Comparison of ENCODE assay signal across 22 cellular contexts in the genomic region with DNA sequence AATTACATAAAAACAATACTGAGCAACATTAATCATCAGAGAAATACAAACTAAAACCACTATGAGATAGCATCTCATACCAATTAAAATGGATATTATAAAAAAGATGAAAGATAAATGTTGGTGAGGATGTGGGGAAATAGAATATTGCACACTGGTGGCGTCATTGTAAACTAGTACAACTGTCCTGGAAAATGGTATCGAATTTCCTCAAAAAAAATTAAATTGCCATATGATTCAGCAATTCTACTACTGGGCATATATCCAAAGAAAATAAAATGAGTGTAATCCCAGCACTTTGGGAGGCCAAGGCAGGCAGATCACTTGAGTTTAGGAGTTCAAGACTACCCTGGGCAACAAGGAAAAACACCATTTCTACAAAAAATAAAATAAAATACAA.
DNase-seq lines count a peak whose midpoint lies in the region; ATAC-seq and TF ChIP-seq lines count a peak whose summit lies in the region.
"Had no signal": no experiment of that assay in that cellular context is flagged by ENCODE, and none has a peak within 500 bp of the region (broad histone marks: within the 10 kb centered on the region; RNA-seq: fewer than 3 reads in every experiment).

No MANE protein-coding gene starts in this region.

- DNase-seq in EL (peak; percentile 1), LHCN-M2 (ENCODE audit: low read depth) (peak; percentile 1), choroid plexus epithelial cell (ENCODE audit: low read depth) (peak; percentile 10), mesenchymal stem cell (no peak), transverse colon (no peak), CD1c-positive myeloid dendritic cell (ENCODE audit: extremely low spot score) (no peak)
- no peak for DNase-seq in CD4-positive, alpha-beta T cell
- DNase-seq: BE2C; Caco-2; CD4-positive, CD25-positive, alpha-beta regulatory T cell; DMS 273 treated with DMSO at 0.1 percent for 48 hours; DMS79 treated with DMSO at 0.1 percent for 48 hours; Karpas-422; MM.1S; NCI-H1048; NCI-H1417 treated with DMSO at 0.1 percent for 48 hours; NCI-H187; NCI-H748 treated with DMSO at 0.1 percent for 48 hours; NK-92 treated with Interleukin-12 subunit alpha and Interleukin-12 subunit beta, amount 100 ng/mL, for 24 hours had no signal

- 83% methylated on average over 1 of the region's 2 CpGs for WGBS in mesenchymal stem cell
- WGBS in transverse colon (ENCODE audit: low coverage in 1 of 2), 2 donors = 61 to 93% methylated on average over 2 of the region's 2 CpGs

- H3K27ac ChIP-seq in mesenchymal stem cell (ENCODE audit: low read length, poor library complexity, severe bottlenecking) = no peak overlapping the region
- H3K27ac ChIP-seq in CD4-positive, alpha-beta T cell (ENCODE audit: low read depth, low read length) = no peak overlapping the region
- H3K27ac ChIP-seq in transverse colon = no peak overlapping the region
- H3K27ac ChIP-seq: A549 had no signal

- H3K4me1 ChIP-seq in mesenchymal stem cell (ENCODE audit: control insufficient read depth, insufficient read depth, low read depth, low read length) = no peaks in the 10 kb centered on the region
- no peaks in the 10 kb centered on the region for H3K4me1 ChIP-seq in transverse colon
- H3K4me1 ChIP-seq: A549, BE2C, Caco-2 had no signal

- H3K18ac ChIP-seq in mesenchymal stem cell (ENCODE audit: low read depth in 1 of 2, low read length in 2 of 2) = no peak overlapping the region

- H3K9me3 ChIP-seq in mesenchymal stem cell (ENCODE audit: control insufficient read depth, low read length) (peaks cover 7% of the 10 kb centered on the region), transverse colon (no peaks in the 10 kb centered on the region)
- no peaks in the 10 kb centered on the region for H3K9me3 ChIP-seq in CD4-positive, alpha-beta T cell (ENCODE audit: control insufficient read depth, low read length)
- H3K9me3 ChIP-seq: A549, BE2C, Caco-2 had no signal

- no peak overlapping the region for H3K14ac ChIP-seq in mesenchymal stem cell (ENCODE audit: low read length in 2 of 2)

- intact Hi-C loops in CD4-positive, alpha-beta T cell (cut with DNase I, micrococcal nuclease) = no loop called here
- intact Hi-C loops in transverse colon (cut with DNase I; ENCODE audit: low total_unique reads) = no loop called here

- H3K4me3 ChIP-seq in choroid plexus epithelial cell (ENCODE audit: low read depth, low read length) (no peak overlapping the region), mesenchymal stem cell (ENCODE audit: insufficient read depth in 1 of 2, low read depth in 1 of 2, low read length in 2 of 2) (no peak overlapping the region), transverse colon (no peak overlapping the region)
- H3K4me3 ChIP-seq: A549 had no signal

- H3K27me3 Mint-ChIP-seq in CD4-positive, alpha-beta T cell = no peaks in the 10 kb centered on the region
- H3K27me3 Mint-ChIP-seq: CD4-positive, CD25-positive, alpha-beta regulatory T cell had no signal

- TF ChIP-seq POLR2A in transverse colon (IDR thresholded peaks at IDR 0.05) = no peak

- no peaks in the 10 kb centered on the region for H3K79me1 ChIP-seq in mesenchymal stem cell (replicated peaks; ENCODE audit: low read length, poor library complexity, severe bottlenecking)

- no peaks in the 10 kb centered on the region for H3K36me3 Mint-ChIP-seq in CD4-positive, alpha-beta T cell (ENCODE audit: low read depth)
- H3K36me3 Mint-ChIP-seq: CD4-positive, CD25-positive, alpha-beta regulatory T cell had no signal

- H3K27ac Mint-ChIP-seq in CD4-positive, alpha-beta T cell = no peak overlapping the region
- H3K27ac Mint-ChIP-seq: CD4-positive, CD25-positive, alpha-beta regulatory T cell had no signal

- peaks cover 2% of the 10 kb centered on the region for H3K9me3 Mint-ChIP-seq in CD4-positive, alpha-beta T cell

- no peak overlapping the region for H2BK15ac ChIP-seq in mesenchymal stem cell (ENCODE audit: low read depth, poor library complexity, severe bottlenecking)

- no peak overlapping the region for H3K4ac ChIP-seq in mesenchymal stem cell (ENCODE audit: low read depth in 1 of 2, low read length in 2 of 2)

- H3K27me3 ChIP-seq in mesenchymal stem cell (ENCODE audit: control insufficient read depth in 1 of 2, insufficient read depth in 1 of 2, low read length in 2 of 2) (no peaks in the 10 kb centered on the region), transverse colon (no peaks in the 10 kb centered on the region)
- no peaks in the 10 kb centered on the region for H3K27me3 ChIP-seq in CD4-positive, alpha-beta T cell (ENCODE audit: control insufficient read depth, insufficient read depth, low read length)
- H3K27me3 ChIP-seq: BE2C had no signal

- H3K9ac ChIP-seq in mesenchymal stem cell (ENCODE audit: low read length) = no peak overlapping the region

- H2BK12ac ChIP-seq in mesenchymal stem cell (ENCODE audit: low read length in 2 of 2) = no peak overlapping the region

- H2AFZ ChIP-seq in mesenchymal stem cell (ENCODE audit: low read depth, low read length) = no peak overlapping the region

- POLR2A ChIA-PET in CD4-positive, alpha-beta T cell (lab: Charles Lee) = no interaction called here

- no peak for TF ChIP-seq CTCF in choroid plexus epithelial cell (conservative IDR thresholded peaks at IDR 0.05; ENCODE audit: low read depth, low read length)
- no peak for TF ChIP-seq CTCF in CD4-positive, alpha-beta T cell (IDR thresholded peaks at IDR 0.05)
- TF ChIP-seq CTCF in transverse colon (IDR thresholded peaks at IDR 0.05) = no peak

- no peak overlapping the region for H3K4me2 ChIP-seq in mesenchymal stem cell (ENCODE audit: low read length, poor library complexity, severe bottlenecking)
- H3K4me2 ChIP-seq: A549 had no signal

- H4K91ac ChIP-seq in mesenchymal stem cell (ENCODE audit: low read length) = no peak overlapping the region

- CTCF ChIA-PET in CD4-positive, alpha-beta T cell (lab: Charles Lee) = no interaction called here

- in situ Hi-C loops in transverse colon (cut with MboI; ENCODE audit: low pct_ligation_motif_present in 1 of 4, low pct_unique_long_range_greater_than_20kb in 1 of 4, low sequenced_read_pairs in 3 of 4) = no loop called here

- no peak overlapping the region for H4K8ac ChIP-seq in mesenchymal stem cell (ENCODE audit: low read length)

- no peak overlapping the region for H2AK5ac ChIP-seq in mesenchymal stem cell (ENCODE audit: low read length, severe bottlenecking)

- no peak for ATAC-seq in CD4-positive, alpha-beta T cell (ENCODE audit: poor library complexity)
- ATAC-seq: A549, Panc1, SK-N-SH treated with all-trans-retinoic acid at 6 μM for 48 hours had no signal

- H3K23ac ChIP-seq in mesenchymal stem cell (ENCODE audit: low read length in 2 of 2) = no peak overlapping the region

- no peak overlapping the region for H2BK120ac ChIP-seq in mesenchymal stem cell (ENCODE audit: low read depth, low read length)

- no peaks in the 10 kb centered on the region for H3K4me1 Mint-ChIP-seq in CD4-positive, alpha-beta T cell (ENCODE audit: low read depth)
- H3K4me1 Mint-ChIP-seq: CD4-positive, CD25-positive, alpha-beta regulatory T cell had no signal

- H3K36me3 ChIP-seq in mesenchymal stem cell (ENCODE audit: control insufficient read depth in 1 of 2, insufficient read depth in 2 of 2, low read depth in 1 of 2, low read length in 2 of 2) = no peaks in the 10 kb centered on the region
- no peaks in the 10 kb centered on the region for H3K36me3 ChIP-seq in transverse colon
- H3K36me3 ChIP-seq: BE2C had no signal

- no peak overlapping the region for H3K4me3 Mint-ChIP-seq in CD4-positive, alpha-beta T cell
- H3K4me3 Mint-ChIP-seq: CD4-positive, CD25-positive, alpha-beta regulatory T cell had no signal

- peak overlapping the region; percentile 44 for H2BK5ac ChIP-seq in mesenchymal stem cell (ENCODE audit: low read depth, low read length, poor library complexity, severe bottlenecking)

- no peak for TF ChIP-seq EP300 in transverse colon (IDR thresholded peaks at IDR 0.05; ENCODE audit: low read depth)

Comparison
In these comparisons a context has a peak if more than half of its experiments do, and no peak if none do; other contexts are left out.
1. DNase-seq: peak in EL (single experiment), LHCN-M2 (single experiment) and choroid plexus epithelial cell (single experiment); none in mesenchymal stem cell (single experiment), CD4-positive, alpha-beta T cell (0 of 10), transverse colon (single experiment) and CD1c-positive myeloid dendritic cell (single experiment).